7 cellular contexts compared by ENCODE assay signal in genomic region chr6:87697581-87698552, GRCh38. TPM values are rescaled to one million over a fixed set of nuclear protein-coding genes. Genes with fewer than 3 reads are reported as not detected.
DNase-seq lines count a peak whose midpoint lies in the region; ATAC-seq and TF ChIP-seq lines count a peak whose summit lies in the region.

No MANE protein-coding gene starts in this region.

- H3K36me3 ChIP-seq in right lobe of liver: no peaks in the 10 kb centered on the region
- no peaks in the 10 kb centered on the region for H3K36me3 ChIP-seq in tibial nerve

- TF ChIP-seq POLR2A in right lobe of liver (IDR thresholded peaks at IDR 0.05) (no peak), tibial nerve (IDR thresholded peaks at IDR 0.05) (no peak)

- peaks cover 0 to 55% (median 9%) of the 10 kb centered on the region in 4 donors for H3K4me1 ChIP-seq in right lobe of liver
- H3K4me1 ChIP-seq in tibial nerve: peaks cover 0 to 64% (median 30%) of the 10 kb centered on the region in 4 donors

- peak overlapping the region; percentile 99 to 100 (median 100) for H3K27ac ChIP-seq in right lobe of liver
- peak overlapping the region in 3 of 4 donors; percentile 50 to 94 (median 77) for H3K27ac ChIP-seq in tibial nerve

- in situ Hi-C loops in astrocyte of the spinal cord (cut with HindIII; ENCODE audit: low sequenced_read_pairs): no loop called here

- peak; percentile 89 for DNase-seq in GM04504 (ENCODE audit: low read depth)
- peak; percentile 50 for DNase-seq in NAMALWA (ENCODE audit: low spot score)
- DNase-seq in astrocyte of the spinal cord (ENCODE audit: low read depth, low spot score): peak; percentile 90
- DNase-seq in right lobe of liver: no peak
- DNase-seq in tibial nerve (ENCODE audit: low spot score in 2 of 2): no peak
- no peak for DNase-seq in stimulated activated CD4-positive, alpha-beta T cell treated with anti-CD3 and anti-CD28 coated beads, Interleukin-15, amount 100 ng/mL, for 24 hours

- peak in 1 of 2 donors; percentile 42 for TF ChIP-seq EP300 in tibial nerve (IDR thresholded peaks at IDR 0.05)

- TF ChIP-seq CTCF in astrocyte of the spinal cord (IDR thresholded peaks at IDR 0.05; ENCODE audit: low read depth, low read length) (no peak), right lobe of liver (IDR thresholded peaks at IDR 0.05) (no peak), tibial nerve (IDR thresholded peaks at IDR 0.05) (no peak)

- intact Hi-C loops in right lobe of liver (cut with DNase I): no loop called here

- ATAC-seq in right lobe of liver (no peak), GM18907 (IDR thresholded peaks at IDR 0.05; ENCODE audit: unreplicated experiment) (no peak)

- WGBS in right lobe of liver (ENCODE audit: insufficient coverage, low coverage, low lambda C conversion rate, missing lambda C conversion rate): 17% methylated on average over 8 of the region's 8 CpGs
- 19% methylated on average over 8 of the region's 8 CpGs for WGBS in tibial nerve, 2 donors

- H3K9me3 ChIP-seq in right lobe of liver (no peaks in the 10 kb centered on the region), tibial nerve (no peaks in the 10 kb centered on the region)

- H3K27me3 ChIP-seq in right lobe of liver (no peaks in the 10 kb centered on the region), tibial nerve (no peaks in the 10 kb centered on the region)

- H3K4me3 ChIP-seq in astrocyte of the spinal cord (ENCODE audit: low read depth, low read length): peak overlapping the region; percentile 90
- peak overlapping the region; percentile 77 to 90 (median 87) for H3K4me3 ChIP-seq in right lobe of liver
- peak overlapping the region in 3 of 4 donors; percentile 21 to 99 (median 72) for H3K4me3 ChIP-seq in tibial nerve

RNA-seq across cellular contexts. Expression of gene AKIRIN2, which starts 4.2 kb away (rescaled TPM):
- total RNA-seq in right lobe of liver (10 to 100 TPM; 10.6 to 25.3 (median 18.6) TPM), tibial nerve (10 to 100 TPM; 18.8 to 29.5 (median 24.2) TPM)

Comparison
In these comparisons a context has a peak if more than half of its experiments do, and no peak if none do; other contexts are left out.
1. DNase-seq: peak in GM04504 (single experiment), NAMALWA (single experiment) and astrocyte of the spinal cord (single experiment); none in right lobe of liver (0 of 3), tibial nerve (0 of 2) and stimulated activated CD4-positive, alpha-beta T cell treated with anti-CD3 and anti-CD28 coated beads, Interleukin-15, amount 100 ng/mL, for 24 hours (single experiment).
2. Peak in every context shown above with its lines, with median percentiles within 50 percentile points of each other: H3K4me3 ChIP-seq.